Comparison of ENCODE assay signal across 31 cellular contexts in the genomic region with DNA sequence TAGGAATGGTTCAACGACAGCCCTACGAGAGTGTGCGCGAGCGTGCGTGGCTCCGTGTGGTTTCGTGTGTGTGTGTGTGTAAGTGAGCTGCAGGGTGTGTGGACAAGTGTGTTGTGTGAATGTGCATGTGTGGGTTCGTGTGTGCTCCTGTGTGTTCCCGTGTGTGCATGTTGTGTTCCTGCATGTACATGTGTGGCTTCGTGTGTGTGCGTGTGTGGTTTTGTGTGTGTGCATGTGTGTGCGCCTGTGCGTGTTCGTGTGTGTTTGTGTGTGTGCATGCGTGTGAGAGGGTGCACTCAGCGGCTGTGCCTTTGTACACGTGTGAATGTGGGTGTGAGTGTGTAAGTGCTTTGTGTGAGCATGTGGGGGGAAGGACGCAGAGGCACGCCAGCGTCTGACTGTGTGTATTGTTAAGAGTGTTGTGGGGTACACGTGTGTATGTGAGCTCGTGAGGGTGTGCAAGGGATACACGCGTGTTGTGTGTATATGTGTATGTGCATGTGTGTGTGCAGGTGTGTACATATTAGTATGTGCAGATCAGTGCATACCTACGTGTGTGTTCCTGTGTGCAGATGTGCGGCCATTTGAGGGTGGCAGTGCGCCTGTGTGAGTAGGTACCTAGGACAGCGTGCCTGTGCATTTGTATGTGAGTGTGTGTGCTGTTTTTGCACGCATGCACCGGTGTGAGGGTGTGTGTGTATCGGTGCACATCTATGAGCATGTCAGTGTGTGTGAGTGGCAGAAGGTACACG. TPM values are rescaled to one million over a fixed set of nuclear protein-coding genes. Genes with fewer than 3 reads are reported as not detected.
"Had no signal": no experiment of that assay in that cellular context is flagged by ENCODE, and none has a peak within 500 bp of the region (broad histone marks: within the 10 kb centered on the region; RNA-seq: fewer than 3 reads in every experiment).

No MANE protein-coding gene starts in this region.

- H3K36me3 ChIP-seq: colonic mucosa, esophagus squamous epithelium, left ventricle myocardium inferior, spleen, tibial nerve had no signal

- DNase-seq: activated B cell treated with CpG ODN at 0.5 μM for 24 hours; activated CD4-positive, alpha-beta T cell treated with anti-CD3 and anti-CD28 coated beads for 36 hours; activated CD8-positive, alpha-beta memory T cell treated with anti-CD3 and anti-CD28 coated beads, Interleukin-2, amount 10 ng/mL, durations not matched to agents 7 days and 5 days; activated CD8-positive, alpha-beta T cell treated with anti-CD3 and anti-CD28 coated beads, Interleukin-2, amount 10 ng/mL, durations not matched to agents 7 days and 5 days; activated T-cell treated with anti-CD3 and anti-CD28 coated beads, Interleukin-2, amount 50 U/mL, for 48 hours; anterior cingulate cortex; colonic mucosa; effector CD8-positive, alpha-beta T cell; esophagus squamous epithelium; islet precursor cell; left ventricle myocardium inferior; posterior cingulate gyrus; right cardiac atrium; spleen; stimulated activated naive CD4-positive, alpha-beta T cell; T-cell had no signal

- H3K9me3 Mint-ChIP-seq: activated B cell treated with CpG ODN at 0.5 μM for 24 hours; activated naive CD4-positive, alpha-beta T cell treated with anti-CD3 and anti-CD28 coated beads, Interleukin-2, amount 50 U/mL, for 24 hours; activated T-helper 2 cell treated with anti-CD3 and anti-CD28 coated beads, Interferon-gamma antibody, Interleukin-2, Interleukin-4, amounts not matched to agents 10 μg/mL and 5 μg/mL and 100 μg/mL, durations not matched to agents 14 hours and 24 hours and 36 hours; T-cell; T-helper 2 cell treated with Interferon-gamma antibody and Interleukin-4, amounts not matched to agents 5 μg/mL and 100 μg/mL, for 36 hours had no signal

- H3K4me3 ChIP-seq: colonic mucosa, esophagus squamous epithelium, hepatocyte, left ventricle myocardium inferior, lung, spleen, tibial nerve had no signal

- H3K4me3 Mint-ChIP-seq: activated B cell treated with CpG ODN at 0.5 μM for 24 hours; activated CD4-positive, alpha-beta T cell treated with anti-CD3 and anti-CD28 coated beads for 36 hours; activated CD8-positive, alpha-beta memory T cell treated with anti-CD3 and anti-CD28 coated beads, Interleukin-2, amount 10 ng/mL, durations not matched to agents 7 days and 5 days; activated CD8-positive, alpha-beta T cell treated with anti-CD3 and anti-CD28 coated beads, Interleukin-2, amount 10 ng/mL, durations not matched to agents 7 days and 5 days; activated naive CD4-positive, alpha-beta T cell treated with anti-CD3 and anti-CD28 coated beads, Interleukin-2, amount 50 U/mL, for 24 hours; T-cell; T-helper 2 cell treated with Interferon-gamma antibody and Interleukin-4, amounts not matched to agents 5 μg/mL and 100 μg/mL, for 36 hours had no signal

- H3K4me1 ChIP-seq: colonic mucosa had no signal

- H3K9me3 ChIP-seq: colonic mucosa, esophagus squamous epithelium, left ventricle myocardium inferior, spleen, tibial nerve had no signal

- ATAC-seq: activated CD4-positive, alpha-beta T cell treated with anti-CD3 and anti-CD28 coated beads for 36 hours; activated CD8-positive, alpha-beta memory T cell treated with anti-CD3 and anti-CD28 coated beads, Interleukin-2, amount 10 ng/mL, durations not matched to agents 7 days and 5 days; activated CD8-positive, alpha-beta T cell treated with anti-CD3 and anti-CD28 coated beads, Interleukin-2, amount 10 ng/mL, durations not matched to agents 7 days and 5 days; right cardiac atrium; T-cell had no signal

- H3K36me3 Mint-ChIP-seq: activated CD8-positive, alpha-beta memory T cell treated with anti-CD3 and anti-CD28 coated beads, Interleukin-2, amount 10 ng/mL, durations not matched to agents 7 days and 5 days; activated naive CD4-positive, alpha-beta T cell treated with anti-CD3 and anti-CD28 coated beads, Interleukin-2, amount 50 U/mL, for 24 hours; T-cell had no signal

- FAIRE-seq: endometrium, frontal cortex had no signal

- H3K27ac ChIP-seq: colonic mucosa, epithelial cell of prostate, esophagus squamous epithelium, hepatocyte, left ventricle myocardium inferior, spleen, tibial nerve had no signal

- H3K27ac Mint-ChIP-seq: activated B cell treated with CpG ODN at 0.5 μM for 24 hours; activated CD4-positive, alpha-beta T cell treated with anti-CD3 and anti-CD28 coated beads for 36 hours; activated CD8-positive, alpha-beta memory T cell treated with anti-CD3 and anti-CD28 coated beads, Interleukin-2, amount 10 ng/mL, durations not matched to agents 7 days and 5 days; activated CD8-positive, alpha-beta T cell treated with anti-CD3 and anti-CD28 coated beads, Interleukin-2, amount 10 ng/mL, durations not matched to agents 7 days and 5 days; activated naive CD4-positive, alpha-beta T cell treated with anti-CD3 and anti-CD28 coated beads, Interleukin-2, amount 50 U/mL, for 24 hours; activated T-helper 2 cell treated with anti-CD3 and anti-CD28 coated beads, Interferon-gamma antibody, Interleukin-2, Interleukin-4, amounts not matched to agents 10 μg/mL and 5 μg/mL and 100 μg/mL, durations not matched to agents 14 hours and 24 hours and 36 hours; T-cell; T-helper 2 cell treated with Interferon-gamma antibody and Interleukin-4, amounts not matched to agents 5 μg/mL and 100 μg/mL, for 36 hours had no signal

RNA-seq across cellular contexts. Expression of gene ONECUT3, which starts 24.3 kb away (rescaled TPM):
- total RNA-seq: activated B cell treated with CpG ODN at 0.5 μM for 24 hours; activated CD4-positive, alpha-beta T cell treated with anti-CD3 and anti-CD28 coated beads for 36 hours; activated CD8-positive, alpha-beta memory T cell treated with anti-CD3 and anti-CD28 coated beads, Interleukin-2, amount 10 ng/mL, durations not matched to agents 7 days and 5 days; activated CD8-positive, alpha-beta T cell treated with anti-CD3 and anti-CD28 coated beads, Interleukin-2, amount 10 ng/mL, durations not matched to agents 7 days and 5 days; activated T-helper 2 cell treated with anti-CD3 and anti-CD28 coated beads, Interferon-gamma antibody, Interleukin-2, Interleukin-4, amounts not matched to agents 10 μg/mL and 5 μg/mL and 100 μg/mL, durations not matched to agents 14 hours and 24 hours and 36 hours; dermis microvascular lymphatic vessel endothelial cell; esophagus squamous epithelium; frontal cortex; left ventricle myocardium inferior; lung; mesenteric fat pad; omental fat pad; right cardiac atrium; spleen; temporal lobe; tibial nerve; urinary bladder had no signal
- polyA plus RNA-seq: adipose tissue, lung, right cardiac atrium, spleen, urinary bladder had no signal
